Comparison of ENCODE assay signal across 1 cellular context in the genomic region with DNA sequence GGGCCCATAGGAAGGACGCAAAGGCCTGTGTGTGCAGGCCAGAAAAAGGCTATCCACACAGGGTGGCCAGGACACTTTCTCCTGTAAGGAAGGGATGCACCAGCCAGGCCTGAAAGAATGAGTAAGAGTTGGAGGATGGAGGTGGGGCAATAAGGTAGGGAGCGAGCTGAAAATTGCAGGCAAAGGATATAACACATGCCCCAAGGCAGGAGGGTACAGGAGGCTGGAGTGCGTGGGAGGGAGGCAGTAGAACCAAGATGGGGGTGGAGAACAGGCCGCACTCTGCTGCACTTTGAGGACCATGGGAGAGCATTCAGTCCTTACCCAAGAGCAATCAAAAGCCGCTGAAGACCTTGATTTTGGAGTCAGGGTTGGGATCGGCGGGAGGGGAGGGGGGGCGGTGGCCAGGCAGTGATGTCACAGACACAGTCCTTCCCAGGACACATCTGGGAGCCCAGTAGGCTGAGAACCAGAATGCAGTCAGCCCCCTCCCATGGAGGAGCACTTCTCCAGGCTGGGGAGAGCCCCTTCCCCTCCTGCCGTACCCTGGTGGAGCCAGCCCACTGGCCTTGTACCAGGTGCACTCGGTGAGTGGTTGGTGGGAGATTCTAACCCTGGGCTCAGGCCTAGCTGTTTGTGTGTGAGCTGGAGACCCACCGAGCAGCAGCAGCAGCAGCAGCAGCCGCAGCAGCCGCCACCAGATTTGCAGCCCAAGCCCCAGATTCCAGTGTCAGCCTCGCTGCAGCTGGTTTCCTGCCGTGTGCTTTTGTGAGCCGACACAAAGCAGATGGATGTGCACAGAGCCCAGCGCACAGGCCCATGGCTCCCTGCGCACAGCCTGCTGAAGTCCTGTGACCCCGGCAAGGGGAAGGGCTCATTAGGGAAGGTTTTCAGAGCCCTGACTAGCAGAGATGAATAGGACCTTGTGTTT.
TF ChIP-seq lines count a peak whose summit lies in the region.

No MANE protein-coding gene starts in this region.

TF ChIP-seq in HepG2, 621 proteins besides CTCF, POLR2A, EP300 and RAD21 (continues in another document):
- TF ChIP-seq, protein P1, sequence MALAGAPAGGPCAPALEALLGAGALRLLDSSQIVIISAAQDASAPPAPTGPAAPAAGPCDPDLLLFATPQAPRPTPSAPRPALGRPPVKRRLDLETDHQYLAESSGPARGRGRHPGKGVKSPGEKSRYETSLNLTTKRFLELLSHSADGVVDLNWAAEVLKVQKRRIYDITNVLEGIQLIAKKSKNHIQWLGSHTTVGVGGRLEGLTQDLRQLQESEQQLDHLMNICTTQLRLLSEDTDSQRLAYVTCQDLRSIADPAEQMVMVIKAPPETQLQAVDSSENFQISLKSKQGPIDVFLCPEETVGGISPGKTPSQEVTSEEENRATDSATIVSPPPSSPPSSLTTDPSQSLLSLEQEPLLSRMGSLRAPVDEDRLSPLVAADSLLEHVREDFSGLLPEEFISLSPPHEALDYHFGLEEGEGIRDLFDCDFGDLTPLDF (CRISPR knock-in tag; IDR thresholded peaks at IDR 0.05), result no peak
- no peak for TF ChIP-seq ZNF124 (CRISPR knock-in tag; IDR thresholded peaks at IDR 0.05)
- no peak for TF ChIP-seq ZNF251 (CRISPR knock-in tag; IDR thresholded peaks at IDR 0.05)
- TF ChIP-seq FOXC1 (CRISPR knock-in tag; IDR thresholded peaks at IDR 0.05; ENCODE audit: borderline replicate concordance), result 0 out of 2 replicates have a peak, but pooled peaks have one; percentile 14
- TF ChIP-seq PRPF4 (IDR thresholded peaks at IDR 0.05; ENCODE audit: low read depth, low read length, poor library complexity, severe bottlenecking), result peak; percentile 75
- TF ChIP-seq AGO1 (IDR thresholded peaks at IDR 0.05; ENCODE audit: low read depth, low read length, poor library complexity, severe bottlenecking), result peak; percentile 52
- no peak for TF ChIP-seq ZNF572 (CRISPR knock-in tag; IDR thresholded peaks at IDR 0.05)
- peak; percentile 99 for TF ChIP-seq ZBTB38 (CRISPR knock-in tag; IDR thresholded peaks at IDR 0.05)
- TF ChIP-seq, protein P2, sequence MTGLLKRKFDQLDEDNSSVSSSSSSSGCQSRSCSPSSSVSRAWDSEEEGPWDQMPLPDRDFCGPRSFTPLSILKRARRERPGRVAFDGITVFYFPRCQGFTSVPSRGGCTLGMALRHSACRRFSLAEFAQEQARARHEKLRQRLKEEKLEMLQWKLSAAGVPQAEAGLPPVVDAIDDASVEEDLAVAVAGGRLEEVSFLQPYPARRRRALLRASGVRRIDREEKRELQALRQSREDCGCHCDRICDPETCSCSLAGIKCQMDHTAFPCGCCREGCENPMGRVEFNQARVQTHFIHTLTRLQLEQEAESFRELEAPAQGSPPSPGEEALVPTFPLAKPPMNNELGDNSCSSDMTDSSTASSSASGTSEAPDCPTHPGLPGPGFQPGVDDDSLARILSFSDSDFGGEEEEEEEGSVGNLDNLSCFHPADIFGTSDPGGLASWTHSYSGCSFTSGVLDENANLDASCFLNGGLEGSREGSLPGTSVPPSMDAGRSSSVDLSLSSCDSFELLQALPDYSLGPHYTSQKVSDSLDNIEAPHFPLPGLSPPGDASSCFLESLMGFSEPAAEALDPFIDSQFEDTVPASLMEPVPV (CRISPR knock-in tag; IDR thresholded peaks at IDR 0.05), result 0 out of 2 replicates have a peak, but pooled peaks have one; percentile 57
- peak; percentile 52; the same call in 1 of the 2 replicates for TF ChIP-seq ZNF768 (CRISPR knock-in tag; IDR thresholded peaks at IDR 0.05)
- TF ChIP-seq, protein P3, sequence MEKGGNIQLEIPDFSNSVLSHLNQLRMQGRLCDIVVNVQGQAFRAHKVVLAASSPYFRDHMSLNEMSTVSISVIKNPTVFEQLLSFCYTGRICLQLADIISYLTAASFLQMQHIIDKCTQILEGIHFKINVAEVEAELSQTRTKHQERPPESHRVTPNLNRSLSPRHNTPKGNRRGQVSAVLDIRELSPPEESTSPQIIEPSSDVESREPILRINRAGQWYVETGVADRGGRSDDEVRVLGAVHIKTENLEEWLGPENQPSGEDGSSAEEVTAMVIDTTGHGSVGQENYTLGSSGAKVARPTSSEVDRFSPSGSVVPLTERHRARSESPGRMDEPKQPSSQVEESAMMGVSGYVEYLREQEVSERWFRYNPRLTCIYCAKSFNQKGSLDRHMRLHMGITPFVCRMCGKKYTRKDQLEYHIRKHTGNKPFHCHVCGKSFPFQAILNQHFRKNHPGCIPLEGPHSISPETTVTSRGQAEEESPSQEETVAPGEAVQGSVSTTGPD (CRISPR knock-in tag; IDR thresholded peaks at IDR 0.05), result no peak
- peak; percentile 75 for TF ChIP-seq AGO2 (optimal IDR thresholded peaks at IDR 0.05; ENCODE audit: low read depth, low read length)
- TF ChIP-seq, protein P4, sequence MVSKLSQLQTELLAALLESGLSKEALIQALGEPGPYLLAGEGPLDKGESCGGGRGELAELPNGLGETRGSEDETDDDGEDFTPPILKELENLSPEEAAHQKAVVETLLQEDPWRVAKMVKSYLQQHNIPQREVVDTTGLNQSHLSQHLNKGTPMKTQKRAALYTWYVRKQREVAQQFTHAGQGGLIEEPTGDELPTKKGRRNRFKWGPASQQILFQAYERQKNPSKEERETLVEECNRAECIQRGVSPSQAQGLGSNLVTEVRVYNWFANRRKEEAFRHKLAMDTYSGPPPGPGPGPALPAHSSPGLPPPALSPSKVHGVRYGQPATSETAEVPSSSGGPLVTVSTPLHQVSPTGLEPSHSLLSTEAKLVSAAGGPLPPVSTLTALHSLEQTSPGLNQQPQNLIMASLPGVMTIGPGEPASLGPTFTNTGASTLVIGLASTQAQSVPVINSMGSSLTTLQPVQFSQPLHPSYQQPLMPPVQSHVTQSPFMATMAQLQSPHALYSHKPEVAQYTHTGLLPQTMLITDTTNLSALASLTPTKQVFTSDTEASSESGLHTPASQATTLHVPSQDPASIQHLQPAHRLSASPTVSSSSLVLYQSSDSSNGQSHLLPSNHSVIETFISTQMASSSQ (IDR thresholded peaks at IDR 0.05; ENCODE audit: low read depth), result no peak
- TF ChIP-seq, protein P4 (CRISPR knock-in tag; IDR thresholded peaks at IDR 0.05; ENCODE audit: borderline replicate concordance), result 0 out of 2 replicates have a peak, but pooled peaks have one; percentile 21
- no peak for TF ChIP-seq ZNF329 (CRISPR knock-in tag; IDR thresholded peaks at IDR 0.05; ENCODE audit: low read depth)
- TF ChIP-seq NAIF1 (CRISPR knock-in tag; IDR thresholded peaks at IDR 0.05; ENCODE audit: borderline replicate concordance), result no peak
- no peak for TF ChIP-seq MTF1 (CRISPR knock-in tag; IDR thresholded peaks at IDR 0.05)
- TF ChIP-seq ZNF225 (CRISPR knock-in tag; IDR thresholded peaks at IDR 0.05), result peak; percentile 57; the same call in 1 of the 2 replicates
- TF ChIP-seq SALL1 (CRISPR knock-in tag; IDR thresholded peaks at IDR 0.05), result peak; percentile 3; the same call in 1 of the 2 replicates
- TF ChIP-seq GABPB1 (CRISPR knock-in tag; IDR thresholded peaks at IDR 0.05), result peak; percentile 20; the same call in 1 of the 2 replicates
- TF ChIP-seq, protein P5, sequence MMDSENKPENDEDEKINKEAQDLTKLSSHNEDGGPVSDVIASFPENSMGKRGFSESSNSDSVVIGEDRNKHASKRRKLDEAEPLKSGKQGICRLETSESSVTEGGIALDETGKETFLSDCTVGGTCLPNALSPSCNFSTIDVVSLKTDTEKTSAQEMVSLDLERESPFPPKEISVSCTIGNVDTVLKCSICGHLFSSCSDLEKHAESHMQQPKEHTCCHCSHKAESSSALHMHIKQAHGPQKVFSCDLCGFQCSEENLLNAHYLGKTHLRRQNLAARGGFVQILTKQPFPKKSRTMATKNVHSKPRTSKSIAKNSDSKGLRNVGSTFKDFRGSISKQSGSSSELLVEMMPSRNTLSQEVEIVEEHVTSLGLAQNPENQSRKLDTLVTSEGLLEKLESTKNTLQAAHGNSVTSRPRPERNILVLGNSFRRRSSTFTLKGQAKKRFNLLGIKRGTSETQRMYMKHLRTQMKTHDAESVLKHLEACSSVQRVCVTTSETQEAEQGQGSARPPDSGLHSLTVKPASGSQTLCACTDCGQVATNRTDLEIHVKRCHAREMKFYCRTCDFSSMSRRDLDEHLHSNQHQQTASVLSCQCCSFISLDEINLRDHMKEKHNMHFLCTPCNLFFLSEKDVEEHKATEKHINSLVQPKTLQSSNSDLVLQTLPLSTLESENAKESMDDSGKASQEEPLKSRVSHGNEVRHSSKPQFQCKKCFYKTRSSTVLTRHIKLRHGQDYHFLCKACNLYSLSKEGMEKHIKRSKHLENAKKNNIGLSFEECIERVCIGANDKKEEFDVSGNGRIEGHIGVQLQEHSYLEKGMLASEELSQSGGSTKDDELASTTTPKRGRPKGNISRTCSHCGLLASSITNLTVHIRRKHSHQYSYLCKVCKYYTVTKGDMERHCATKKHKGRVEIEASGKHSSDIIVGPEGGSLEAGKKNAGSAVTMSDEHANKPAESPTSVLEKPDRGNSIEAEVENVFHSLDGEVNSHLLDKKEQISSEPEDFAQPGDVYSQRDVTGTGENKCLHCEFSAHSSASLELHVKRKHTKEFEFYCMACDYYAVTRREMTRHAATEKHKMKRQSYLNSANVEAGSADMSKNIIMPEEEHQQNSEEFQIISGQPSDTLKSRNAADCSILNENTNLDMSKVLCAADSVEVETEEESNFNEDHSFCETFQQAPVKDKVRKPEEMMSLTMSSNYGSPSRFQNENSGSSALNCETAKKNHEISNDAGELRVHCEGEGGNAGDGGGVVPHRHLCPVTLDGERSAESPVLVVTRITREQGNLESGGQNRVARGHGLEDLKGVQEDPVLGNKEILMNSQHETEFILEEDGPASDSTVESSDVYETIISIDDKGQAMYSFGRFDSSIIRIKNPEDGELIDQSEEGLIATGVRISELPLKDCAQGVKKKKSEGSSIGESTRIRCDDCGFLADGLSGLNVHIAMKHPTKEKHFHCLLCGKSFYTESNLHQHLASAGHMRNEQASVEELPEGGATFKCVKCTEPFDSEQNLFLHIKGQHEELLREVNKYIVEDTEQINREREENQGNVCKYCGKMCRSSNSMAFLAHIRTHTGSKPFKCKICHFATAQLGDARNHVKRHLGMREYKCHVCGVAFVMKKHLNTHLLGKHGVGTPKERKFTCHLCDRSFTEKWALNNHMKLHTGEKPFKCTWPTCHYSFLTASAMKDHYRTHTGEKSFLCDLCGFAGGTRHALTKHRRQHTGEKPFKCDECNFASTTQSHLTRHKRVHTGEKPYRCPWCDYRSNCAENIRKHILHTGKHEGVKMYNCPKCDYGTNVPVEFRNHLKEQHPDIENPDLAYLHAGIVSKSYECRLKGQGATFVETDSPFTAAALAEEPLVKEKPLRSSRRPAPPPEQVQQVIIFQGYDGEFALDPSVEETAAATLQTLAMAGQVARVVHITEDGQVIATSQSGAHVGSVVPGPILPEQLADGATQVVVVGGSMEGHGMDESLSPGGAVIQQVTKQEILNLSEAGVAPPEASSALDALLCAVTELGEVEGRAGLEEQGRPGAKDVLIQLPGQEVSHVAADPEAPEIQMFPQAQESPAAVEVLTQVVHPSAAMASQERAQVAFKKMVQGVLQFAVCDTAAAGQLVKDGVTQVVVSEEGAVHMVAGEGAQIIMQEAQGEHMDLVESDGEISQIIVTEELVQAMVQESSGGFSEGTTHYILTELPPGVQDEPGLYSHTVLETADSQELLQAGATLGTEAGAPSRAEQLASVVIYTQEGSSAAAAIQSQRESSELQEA (CRISPR knock-in tag; IDR thresholded peaks at IDR 0.05; ENCODE audit: not compliant biosample characterization), result peak; percentile 41
- TF ChIP-seq, protein P6, sequence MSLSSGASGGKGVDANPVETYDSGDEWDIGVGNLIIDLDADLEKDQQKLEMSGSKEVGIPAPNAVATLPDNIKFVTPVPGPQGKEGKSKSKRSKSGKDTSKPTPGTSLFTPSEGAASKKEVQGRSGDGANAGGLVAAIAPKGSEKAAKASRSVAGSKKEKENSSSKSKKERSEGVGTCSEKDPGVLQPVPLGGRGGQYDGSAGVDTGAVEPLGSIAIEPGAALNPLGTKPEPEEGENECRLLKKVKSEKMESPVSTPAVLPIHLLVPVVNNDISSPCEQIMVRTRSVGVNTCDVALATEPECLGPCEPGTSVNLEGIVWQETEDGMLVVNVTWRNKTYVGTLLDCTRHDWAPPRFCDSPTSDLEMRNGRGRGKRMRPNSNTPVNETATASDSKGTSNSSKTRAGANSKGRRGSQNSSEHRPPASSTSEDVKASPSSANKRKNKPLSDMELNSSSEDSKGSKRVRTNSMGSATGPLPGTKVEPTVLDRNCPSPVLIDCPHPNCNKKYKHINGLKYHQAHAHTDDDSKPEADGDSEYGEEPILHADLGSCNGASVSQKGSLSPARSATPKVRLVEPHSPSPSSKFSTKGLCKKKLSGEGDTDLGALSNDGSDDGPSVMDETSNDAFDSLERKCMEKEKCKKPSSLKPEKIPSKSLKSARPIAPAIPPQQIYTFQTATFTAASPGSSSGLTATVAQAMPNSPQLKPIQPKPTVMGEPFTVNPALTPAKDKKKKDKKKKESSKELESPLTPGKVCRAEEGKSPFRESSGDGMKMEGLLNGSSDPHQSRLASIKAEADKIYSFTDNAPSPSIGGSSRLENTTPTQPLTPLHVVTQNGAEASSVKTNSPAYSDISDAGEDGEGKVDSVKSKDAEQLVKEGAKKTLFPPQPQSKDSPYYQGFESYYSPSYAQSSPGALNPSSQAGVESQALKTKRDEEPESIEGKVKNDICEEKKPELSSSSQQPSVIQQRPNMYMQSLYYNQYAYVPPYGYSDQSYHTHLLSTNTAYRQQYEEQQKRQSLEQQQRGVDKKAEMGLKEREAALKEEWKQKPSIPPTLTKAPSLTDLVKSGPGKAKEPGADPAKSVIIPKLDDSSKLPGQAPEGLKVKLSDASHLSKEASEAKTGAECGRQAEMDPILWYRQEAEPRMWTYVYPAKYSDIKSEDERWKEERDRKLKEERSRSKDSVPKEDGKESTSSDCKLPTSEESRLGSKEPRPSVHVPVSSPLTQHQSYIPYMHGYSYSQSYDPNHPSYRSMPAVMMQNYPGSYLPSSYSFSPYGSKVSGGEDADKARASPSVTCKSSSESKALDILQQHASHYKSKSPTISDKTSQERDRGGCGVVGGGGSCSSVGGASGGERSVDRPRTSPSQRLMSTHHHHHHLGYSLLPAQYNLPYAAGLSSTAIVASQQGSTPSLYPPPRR (CRISPR knock-in tag; IDR thresholded peaks at IDR 0.05; ENCODE audit: borderline replicate concordance), result no peak
- no peak for TF ChIP-seq HHEX (CRISPR knock-in tag; IDR thresholded peaks at IDR 0.05)
